ENCODE assay signal across 9 cellular contexts in the genomic region with DNA sequence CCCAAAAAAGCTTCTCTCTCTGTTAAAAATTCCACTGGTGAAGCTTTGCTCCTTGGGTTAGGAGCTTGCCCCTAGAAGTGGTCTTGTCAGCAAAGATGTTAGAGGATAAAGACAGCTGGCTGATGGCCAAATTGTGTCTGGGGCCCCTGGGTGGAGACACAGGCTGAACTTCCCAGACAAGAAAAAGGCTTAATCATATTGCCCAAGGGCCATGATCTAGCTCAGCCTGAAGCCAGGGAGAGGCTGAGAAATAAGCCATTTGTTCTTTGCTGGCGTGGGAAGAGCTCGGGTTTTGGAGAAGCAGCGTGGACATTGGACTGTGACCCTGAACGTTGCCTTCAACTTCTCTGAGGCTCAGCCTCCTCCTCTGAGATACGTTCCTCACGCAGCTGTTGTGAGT.
DNase-seq lines count a peak whose midpoint lies in the region.
"Had no signal": no experiment of that assay in that cellular context is flagged by ENCODE, and none has a peak within 500 bp of the region (broad histone marks: within the 10 kb centered on the region; RNA-seq: fewer than 3 reads in every experiment).

No MANE protein-coding gene starts in this region.

- intact Hi-C loops in activated T-helper 1 cell treated with anti-CD3 and anti-CD28 coated beads, Interleukin-12 subunit alpha, Interleukin-12 subunit beta, Interleukin-2, Interleukin-4 antibody, amounts not matched to agents 30 ng/mL and 10 ng/mL and 1 ng/mL, durations not matched to agents 14 hours and 24 hours and 36 hours (cut with micrococcal nuclease) = no loop called here

- no peak overlapping the region for H3K27ac Mint-ChIP-seq in activated T-helper 1 cell treated with anti-CD3 and anti-CD28 coated beads, Interleukin-12 subunit alpha, Interleukin-12 subunit beta, Interleukin-2, Interleukin-4 antibody, amounts not matched to agents 30 ng/mL and 10 ng/mL and 1 ng/mL, durations not matched to agents 14 hours and 24 hours and 36 hours
- no peak overlapping the region for H3K27ac Mint-ChIP-seq in activated naive CD8-positive, alpha-beta T cell treated with anti-CD3 and anti-CD28 coated beads for 36 hours

- H3K27me3 Mint-ChIP-seq in activated T-helper 1 cell treated with anti-CD3 and anti-CD28 coated beads, Interleukin-12 subunit alpha, Interleukin-12 subunit beta, Interleukin-2, Interleukin-4 antibody, amounts not matched to agents 30 ng/mL and 10 ng/mL and 1 ng/mL, durations not matched to agents 14 hours and 24 hours and 36 hours (ENCODE audit: insufficient read depth) = peaks cover 2% of the 10 kb centered on the region
- no peaks in the 10 kb centered on the region for H3K27me3 Mint-ChIP-seq in activated naive CD8-positive, alpha-beta T cell treated with anti-CD3 and anti-CD28 coated beads for 36 hours

- DNase-seq in AG08395 (ENCODE audit: low spot score) (peak; percentile 24), NOMO-1 treated with DMSO at 0.1 percent for 48 hours (lab: John Stamatoyannopoulos, UW; ENCODE audit: unreplicated experiment) (peak; percentile 44), epithelial cell of prostate (ENCODE audit: low read depth, low spot score) (peak; percentile 75), mesenteric fat pad (ENCODE audit: low spot score) (peak; percentile 62), SHP77 treated with DMSO at 0.1 percent for 48 hours (lab: John Stamatoyannopoulos, UW) (no peak), midbrain (lab: John Stamatoyannopoulos, UW) (no peak)
- DNase-seq in activated T-helper 1 cell treated with anti-CD3 and anti-CD28 coated beads, Interleukin-12 subunit alpha, Interleukin-12 subunit beta, Interleukin-2, Interleukin-4 antibody, amounts not matched to agents 30 ng/mL and 10 ng/mL and 1 ng/mL, durations not matched to agents 14 hours and 24 hours and 36 hours (ENCODE audit: low spot score) = no peak
- no peak for DNase-seq in activated naive CD8-positive, alpha-beta T cell treated with anti-CD3 and anti-CD28 coated beads for 36 hours
- DNase-seq: NCI-H1694 had no signal

- H3K4me1 Mint-ChIP-seq in activated T-helper 1 cell treated with anti-CD3 and anti-CD28 coated beads, Interleukin-12 subunit alpha, Interleukin-12 subunit beta, Interleukin-2, Interleukin-4 antibody, amounts not matched to agents 30 ng/mL and 10 ng/mL and 1 ng/mL, durations not matched to agents 14 hours and 24 hours and 36 hours (ENCODE audit: low read depth) = no peaks in the 10 kb centered on the region
- no peaks in the 10 kb centered on the region for H3K4me1 Mint-ChIP-seq in activated naive CD8-positive, alpha-beta T cell treated with anti-CD3 and anti-CD28 coated beads for 36 hours

- no peaks in the 10 kb centered on the region for H3K36me3 Mint-ChIP-seq in activated T-helper 1 cell treated with anti-CD3 and anti-CD28 coated beads, Interleukin-12 subunit alpha, Interleukin-12 subunit beta, Interleukin-2, Interleukin-4 antibody, amounts not matched to agents 30 ng/mL and 10 ng/mL and 1 ng/mL, durations not matched to agents 14 hours and 24 hours and 36 hours (ENCODE audit: low read depth)
- no peaks in the 10 kb centered on the region for H3K36me3 Mint-ChIP-seq in activated naive CD8-positive, alpha-beta T cell treated with anti-CD3 and anti-CD28 coated beads for 36 hours

- H3K9me3 Mint-ChIP-seq in activated T-helper 1 cell treated with anti-CD3 and anti-CD28 coated beads, Interleukin-12 subunit alpha, Interleukin-12 subunit beta, Interleukin-2, Interleukin-4 antibody, amounts not matched to agents 30 ng/mL and 10 ng/mL and 1 ng/mL, durations not matched to agents 14 hours and 24 hours and 36 hours = no peaks in the 10 kb centered on the region
- no peaks in the 10 kb centered on the region for H3K9me3 Mint-ChIP-seq in activated naive CD8-positive, alpha-beta T cell treated with anti-CD3 and anti-CD28 coated beads for 36 hours

- H3K27ac ChIP-seq in epithelial cell of prostate = peak overlapping the region; percentile 98

- H3K4me3 Mint-ChIP-seq in activated T-helper 1 cell treated with anti-CD3 and anti-CD28 coated beads, Interleukin-12 subunit alpha, Interleukin-12 subunit beta, Interleukin-2, Interleukin-4 antibody, amounts not matched to agents 30 ng/mL and 10 ng/mL and 1 ng/mL, durations not matched to agents 14 hours and 24 hours and 36 hours = no peak overlapping the region
- no peak overlapping the region for H3K4me3 Mint-ChIP-seq in activated naive CD8-positive, alpha-beta T cell treated with anti-CD3 and anti-CD28 coated beads for 36 hours

Comparison
In these comparisons a context has a peak if more than half of its experiments do, and no peak if none do; other contexts are left out.
1. DNase-seq: peak in AG08395 (single experiment), NOMO-1 treated with DMSO at 0.1 percent for 48 hours (single experiment), epithelial cell of prostate (single experiment) and mesenteric fat pad (single experiment); none in SHP77 treated with DMSO at 0.1 percent for 48 hours (single experiment), midbrain (single experiment), activated T-helper 1 cell treated with anti-CD3 and anti-CD28 coated beads, Interleukin-12 subunit alpha, Interleukin-12 subunit beta, Interleukin-2, Interleukin-4 antibody, amounts not matched to agents 30 ng/mL and 10 ng/mL and 1 ng/mL, durations not matched to agents 14 hours and 24 hours and 36 hours (single experiment) and activated naive CD8-positive, alpha-beta T cell treated with anti-CD3 and anti-CD28 coated beads for 36 hours (single experiment).